ENCODE assay signal across 8 cellular contexts in genomic region chr6:36546664-36546957, GRCh38. TPM values are rescaled to one million over a fixed set of nuclear protein-coding genes. Genes with fewer than 3 reads are reported as not detected.
DNase-seq lines count a peak whose midpoint lies in the region; ATAC-seq and TF ChIP-seq lines count a peak whose summit lies in the region.

No MANE protein-coding gene starts in this region.

- peak overlapping the region; percentile 97 for H3K27ac Mint-ChIP-seq in activated T-cell treated with anti-CD3 and anti-CD28 coated beads, Interleukin-2, amount 50 U/mL, for 24 hours

- TF ChIP-seq POLR2A in thyroid gland (IDR thresholded peaks at IDR 0.05): no peak

- no peaks in the 10 kb centered on the region for H3K27me3 Mint-ChIP-seq in activated T-cell treated with anti-CD3 and anti-CD28 coated beads, Interleukin-2, amount 50 U/mL, for 24 hours

- peak; percentile 3 for ATAC-seq in left lung
- no peak for ATAC-seq in GM21786 (IDR thresholded peaks at IDR 0.05; ENCODE audit: unreplicated experiment)
- no peak for ATAC-seq in GM18873 (IDR thresholded peaks at IDR 0.05; ENCODE audit: low FRiP score, unreplicated experiment)

- TF ChIP-seq CTCF in astrocyte of the cerebellum (IDR thresholded peaks at IDR 0.05; ENCODE audit: low read depth, low read length, missing control alignments) (no peak), left lung (IDR thresholded peaks at IDR 0.05) (no peak), thyroid gland (IDR thresholded peaks at IDR 0.05) (no peak)

- H3K27me3 ChIP-seq in left lung: no peaks in the 10 kb centered on the region
- H3K27me3 ChIP-seq in thyroid gland: no peaks in the 10 kb centered on the region

- H3K36me3 ChIP-seq in left lung: peaks cover 0 to under 1% of the 10 kb centered on the region in 2 donors
- no peaks in the 10 kb centered on the region for H3K36me3 ChIP-seq in thyroid gland

- H3K9me3 Mint-ChIP-seq in activated T-cell treated with anti-CD3 and anti-CD28 coated beads, Interleukin-2, amount 50 U/mL, for 24 hours: no peaks in the 10 kb centered on the region

- in situ Hi-C loops in astrocyte of the cerebellum (cut with HindIII; ENCODE audit: low sequenced_read_pairs): no loop called here

- H3K36me3 Mint-ChIP-seq in activated T-cell treated with anti-CD3 and anti-CD28 coated beads, Interleukin-2, amount 50 U/mL, for 24 hours (ENCODE audit: low read depth): peaks cover 34% of the 10 kb centered on the region

- H3K27ac ChIP-seq in left lung: peak overlapping the region; percentile 96
- H3K27ac ChIP-seq in thyroid gland: peak overlapping the region; percentile 91 to 94 (median 93)

- 1% methylated on average over 6 of the region's 6 CpGs for WGBS in thyroid gland, 2 donors

- H3K4me3 Mint-ChIP-seq in activated T-cell treated with anti-CD3 and anti-CD28 coated beads, Interleukin-2, amount 50 U/mL, for 24 hours: peak overlapping the region; percentile 91

- H3K4me1 Mint-ChIP-seq in activated T-cell treated with anti-CD3 and anti-CD28 coated beads, Interleukin-2, amount 50 U/mL, for 24 hours (ENCODE audit: low read depth): peaks cover 46% of the 10 kb centered on the region

- DNase-seq in activated T-cell treated with anti-CD3 and anti-CD28 coated beads, Interleukin-2, amount 50 U/mL, for 24 hours: no peak
- DNase-seq in activated T-cell treated with anti-CD3 and anti-CD28 coated beads, Interleukin-2, amount 50 U/mL, for 1 hour: no peak
- DNase-seq in astrocyte of the cerebellum (ENCODE audit: low read depth): no peak
- no peak for DNase-seq in left lung
- no peak for DNase-seq in thyroid gland
- DNase-seq in NCI-H510A (lab: John Stamatoyannopoulos, UW): no peak

- peak overlapping the region; percentile 72 for H3K4me3 ChIP-seq in astrocyte of the cerebellum (ENCODE audit: low read depth, low read length)
- H3K4me3 ChIP-seq in left lung: peak overlapping the region; percentile 90 to 99
- peak overlapping the region; percentile 89 to 100 (median 95) for H3K4me3 ChIP-seq in thyroid gland (replicated peaks in 1 of 3)

- intact Hi-C loops in left lung (cut with DNase I) (no loop called here), thyroid gland (cut with DNase I) (loop anchor here (10.0 kb wide), 1 partner anchor 112 kb away; no protein-coding TSS in a partner anchor)

- no peaks in the 10 kb centered on the region for H3K9me3 ChIP-seq in left lung
- no peaks in the 10 kb centered on the region for H3K9me3 ChIP-seq in thyroid gland

- H3K4me1 ChIP-seq in left lung (peaks cover 18 to 62% of the 10 kb centered on the region in 2 donors), thyroid gland (peaks cover 8 to 25% of the 10 kb centered on the region in 2 donors)

RNA-seq across cellular contexts. Expression of gene STK38, which starts 0.7 kb away (rescaled TPM):
- total RNA-seq in left lung (10 to 100 TPM; 40.2 to 41.0 TPM), thyroid gland (10 to 100 TPM; 11.9 to 21.9 (median 14.1) TPM)

RNA-seq across cellular contexts. Expression of gene SRSF3, which starts 47.6 kb away (rescaled TPM):
- total RNA-seq in left lung (100 to 1,000 TPM; 173 to 253 TPM), thyroid gland (100 to 1,000 TPM; 120 to 287 (median 144) TPM)
